Comparison of ENCODE assay signal across 15 cellular contexts in genomic region chr1:178745260-178745659, GRCh38. TPM values are rescaled to one million over a fixed set of nuclear protein-coding genes. Genes with fewer than 3 reads are reported as not detected.
DNase-seq lines count a peak whose midpoint lies in the region; ATAC-seq and TF ChIP-seq lines count a peak whose summit lies in the region.
"Had no signal": no experiment of that assay in that cellular context is flagged by ENCODE, and none has a peak within 500 bp of the region (broad histone marks: within the 10 kb centered on the region; RNA-seq: fewer than 3 reads in every experiment).

No MANE protein-coding gene starts in this region.

- no peaks in the 10 kb centered on the region for H3K9me3 Mint-ChIP-seq in WTC11
- H3K9me3 Mint-ChIP-seq in naive B cell, result peaks cover 0 to 22% (median 10%) of the 10 kb centered on the region in 7 donors

- H3K36me3 Mint-ChIP-seq in WTC11 (peaks cover 26% of the 10 kb centered on the region), naive B cell (peaks cover 45 to 47% of the 10 kb centered on the region in 2 donors)

- TF ChIP-seq CTCF in WTC11 (IDR thresholded peaks at IDR 0.05), result no peak

- CTCF ChIA-PET in WTC11 (lab: Charles Lee), result no interaction called here

- POLR2A ChIA-PET in WTC11 (lab: Charles Lee), result no interaction called here

- DNase-seq in WTC11 (ENCODE audit: low spot score) (no peak), left lobe of liver (ENCODE audit: low spot score) (no peak), naive B cell (no peak), AG08396 (ENCODE audit: low spot score) (no peak), NCI-H345 (lab: John Stamatoyannopoulos, UW) (no peak)
- DNase-seq: AML-193; Calu3; CD4-positive, CD25-positive, alpha-beta regulatory T cell; DMS153; DND-41; GDM1 had no signal

- H3K4me1 Mint-ChIP-seq in WTC11 (no peaks in the 10 kb centered on the region), naive B cell (peaks cover 41 to 76% (median 75%) of the 10 kb centered on the region in 3 donors)
- H3K4me1 Mint-ChIP-seq: CD4-positive, CD25-positive, alpha-beta regulatory T cell had no signal

- no peaks in the 10 kb centered on the region for H3K27me3 Mint-ChIP-seq in WTC11 (ENCODE audit: low read depth)
- no peaks in the 10 kb centered on the region for H3K27me3 Mint-ChIP-seq in naive B cell
- H3K27me3 Mint-ChIP-seq: CD4-positive, CD25-positive, alpha-beta regulatory T cell had no signal

- H3K4me3 Mint-ChIP-seq in WTC11 (no peak overlapping the region), naive B cell (peak overlapping the region in 2 of 8 donors; percentile 25 to 60)
- H3K4me3 Mint-ChIP-seq: CD4-positive, CD25-positive, alpha-beta regulatory T cell had no signal

- no peak for ATAC-seq in WTC11
- ATAC-seq in left lobe of liver, result peak; percentile 91
- no peak for ATAC-seq in naive B cell (ENCODE audit: low read depth in 2 of 2)
- no peak for ATAC-seq in GM19452 (IDR thresholded peaks at IDR 0.05; ENCODE audit: unreplicated experiment)
- ATAC-seq: A549, HCT116, K562 had no signal

- H3K27ac Mint-ChIP-seq in WTC11 (no peak overlapping the region), naive B cell (peak overlapping the region; percentile 39 to 92 (median 66))
- H3K27ac Mint-ChIP-seq: CD4-positive, CD25-positive, alpha-beta regulatory T cell had no signal

TF ChIP-seq in WTC11, 78 proteins besides CTCF, POLR2A, EP300 and RAD21:
- TF ChIP-seq GABPB1 (CRISPR knock-in tag; IDR thresholded peaks at IDR 0.05) (0 out of 2 replicates have a peak, but pooled peaks have one; percentile 37), USF2 (CRISPR knock-in tag; IDR thresholded peaks at IDR 0.05) (no peak)

RNA-seq across cellular contexts. Expression of gene RALGPS2, which starts 20.2 kb away (rescaled TPM):
- 33.8 to 38.0 TPM (median 37.0 TPM) in 3 replicates for total RNA-seq in WTC11 (2021)
- 24.6 TPM for total RNA-seq in left lobe of liver
- polyA plus RNA-seq in naive B cell (ENCODE audit: low read depth in 6 of 6), result 100 to 1,000 TPM in 5 of 6 donors, 10 to 100 TPM in 1; 90.9 to 349 (median 298) TPM
